Comparison of ENCODE assay signal across 13 cellular contexts in the genomic region with DNA sequence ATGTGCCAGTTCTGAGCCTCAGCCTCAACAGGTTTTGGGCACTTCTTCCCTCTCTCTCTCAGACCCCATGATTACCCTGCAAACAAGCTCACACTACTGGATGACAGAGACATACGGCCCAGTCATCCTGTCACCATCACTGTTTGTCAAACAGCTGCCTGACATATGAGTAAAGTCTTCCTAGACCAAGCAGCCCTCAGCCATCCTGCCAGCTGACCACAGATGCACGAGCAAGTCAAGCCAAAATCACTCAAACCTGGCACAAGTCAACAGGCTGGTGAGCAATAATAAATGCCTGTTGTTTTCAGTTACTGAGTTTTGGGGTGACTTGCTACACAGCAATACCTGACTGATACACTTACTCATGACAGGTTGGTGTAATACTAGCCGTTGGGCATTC.
DNase-seq lines count a peak whose midpoint lies in the region; ATAC-seq and TF ChIP-seq lines count a peak whose summit lies in the region.
"Had no signal": no experiment of that assay in that cellular context is flagged by ENCODE, and none has a peak within 500 bp of the region (broad histone marks: within the 10 kb centered on the region; RNA-seq: fewer than 3 reads in every experiment).

No MANE protein-coding gene starts in this region.

- H3K9ac ChIP-seq in PC-3 (ENCODE audit: low read length) = no peak overlapping the region
- H3K9ac ChIP-seq: KMS-11 had no signal

- H3K27me3 ChIP-seq in PC-3 (ENCODE audit: low read length) = no peaks in the 10 kb centered on the region
- H3K27me3 ChIP-seq: esophagus muscularis mucosa had no signal

- CTCF ChIA-PET in PC-3 (lab: Charles Lee) = no interaction called here

- POLR2A ChIA-PET in PC-3 (lab: Charles Lee; ENCODE audit: unreplicated experiment) = no interaction called here

- ATAC-seq in PC-3 = peak; percentile 21; the same call in 1 of the 2 replicates
- ATAC-seq in GM18870 (IDR thresholded peaks at IDR 0.05; ENCODE audit: unreplicated experiment) = no peak
- no peak for ATAC-seq in GM18909 (IDR thresholded peaks at IDR 0.05; ENCODE audit: poor library complexity, unreplicated experiment)
- ATAC-seq in HG03097 (IDR thresholded peaks at IDR 0.05; ENCODE audit: low FRiP score, unreplicated experiment) = no peak
- ATAC-seq: mucosa of descending colon, right cardiac atrium had no signal

- DNase-seq in stimulated activated naive CD4-positive, alpha-beta T cell treated with Interleukin-2 at 50 U/mL for 16 hours (lab: John Stamatoyannopoulos, UW) = peak; percentile 33
- no peak for DNase-seq in stimulated activated naive CD4-positive, alpha-beta T cell (lab: John Stamatoyannopoulos, UW)
- DNase-seq in PC-3 (peak; percentile 56), fibroblast of gingiva (ENCODE audit: low read depth) (peak; percentile 26), NCI-H510A treated with DMSO at 0.1 percent for 48 hours (lab: John Stamatoyannopoulos, UW) (no peak)
- DNase-seq: mucosa of descending colon, NCI-H2171 treated with DMSO at 0.1 percent for 48 hours, right cardiac atrium had no signal

- no peaks in the 10 kb centered on the region for H4K20me1 ChIP-seq in PC-3 (ENCODE audit: low read length)

- H3K4me2 ChIP-seq in PC-3 (ENCODE audit: low read length) = no peak overlapping the region
- H3K4me2 ChIP-seq: KMS-11 had no signal

- intact Hi-C loops in PC-3 (cut with micrococcal nuclease) = no loop called here

- H2AFZ ChIP-seq in PC-3 (ENCODE audit: low read length) = no peak overlapping the region

- BruUV-seq in PC-3 (replicated peaks; lab: Mats Ljungman, UMichigan) = no TSS peak

- no peaks in the 10 kb centered on the region for H3K79me2 ChIP-seq in PC-3 (ENCODE audit: low read length)

- no peak overlapping the region for H3K4me3 ChIP-seq in PC-3 (ENCODE audit: low read length)
- H3K4me3 ChIP-seq: esophagus muscularis mucosa, mucosa of descending colon had no signal

- no peaks in the 10 kb centered on the region for H3K9me2 ChIP-seq in PC-3 (replicated peaks; ENCODE audit: low read length)

- no peak overlapping the region for H3K27ac ChIP-seq in PC-3 (ENCODE audit: low read length)
- H3K27ac ChIP-seq: KMS-11 had no signal

- H3K4me1 ChIP-seq in PC-3 (ENCODE audit: insufficient read depth, low read length) = peaks cover 30% of the 10 kb centered on the region

- no peaks in the 10 kb centered on the region for H3K9me3 ChIP-seq in PC-3 (ENCODE audit: low read length)
- H3K9me3 ChIP-seq: esophagus muscularis mucosa, mucosa of descending colon had no signal

- H3F3A ChIP-seq in PC-3 (ENCODE audit: low read length, unreplicated experiment) = no peaks in the 10 kb centered on the region

- H3K36me3 ChIP-seq in PC-3 (ENCODE audit: low read depth, low read length) = no peaks in the 10 kb centered on the region
- H3K36me3 ChIP-seq: esophagus muscularis mucosa had no signal

- TF ChIP-seq CTCF in PC-3 (conservative IDR thresholded peaks at IDR 0.05; ENCODE audit: low read depth, low read length) = no peak

Comparison
In these comparisons a context has a peak if more than half of its experiments do, and no peak if none do; other contexts are left out.
1. DNase-seq: peak in stimulated activated naive CD4-positive, alpha-beta T cell treated with Interleukin-2 at 50 U/mL for 16 hours (single experiment), PC-3 (single experiment) and fibroblast of gingiva (single experiment); none in stimulated activated naive CD4-positive, alpha-beta T cell (0 of 6) and NCI-H510A treated with DMSO at 0.1 percent for 48 hours (single experiment).